8 cellular contexts compared by ENCODE assay signal in the genomic region with DNA sequence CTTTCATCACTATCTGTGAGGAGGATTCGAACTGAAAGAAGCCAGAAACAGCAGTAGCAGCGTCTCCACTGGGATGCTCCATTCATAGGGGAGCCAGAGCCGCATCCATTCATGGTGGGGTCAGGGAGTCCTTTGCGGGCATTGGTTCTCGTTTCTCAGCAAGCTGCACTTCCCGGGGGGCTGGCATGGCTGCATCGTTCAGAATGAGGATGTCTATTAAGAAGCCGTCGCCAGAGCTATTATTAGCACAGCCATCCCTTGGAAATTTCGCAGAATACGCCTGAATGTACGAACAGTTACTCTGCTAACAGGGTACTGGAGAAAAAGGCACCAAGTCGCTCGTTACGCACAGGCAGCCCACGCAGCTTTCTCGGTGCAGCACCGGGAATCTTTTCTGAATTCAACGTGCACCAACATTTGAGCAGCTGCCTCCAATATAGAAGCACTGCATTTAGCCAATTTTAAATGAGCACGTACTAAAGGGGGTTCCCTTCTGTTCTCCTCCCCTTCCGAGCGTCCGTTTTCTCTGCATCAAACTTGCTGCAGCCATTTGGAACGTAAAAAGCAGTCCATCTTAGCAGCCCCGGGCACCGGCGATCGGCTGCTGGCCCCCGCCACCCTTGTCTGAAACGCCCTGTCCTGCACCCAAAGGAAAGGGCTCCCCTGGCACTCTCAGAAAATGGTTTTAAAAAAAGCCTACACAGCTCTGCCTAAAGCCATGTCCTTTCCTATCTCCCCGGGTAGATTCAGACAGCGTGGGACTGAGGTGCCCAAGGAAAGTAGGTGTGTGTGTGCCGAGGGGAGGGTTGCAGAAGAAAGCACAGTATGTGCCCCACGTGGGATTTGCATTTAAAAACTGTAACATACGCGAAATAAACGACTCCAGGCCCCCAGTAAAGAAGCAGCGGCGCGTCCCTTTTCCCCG.
A peak's percentile ranks its signal among the peaks of the same experiment; 100 is the strongest.
DNase-seq lines count a peak whose midpoint lies in the region; ATAC-seq and TF ChIP-seq lines count a peak whose summit lies in the region.

No MANE protein-coding gene starts in this region.

- peaks cover 6% of the 10 kb centered on the region for H3K4me1 Mint-ChIP-seq in T-helper 2 cell treated with Interferon-gamma antibody and Interleukin-4, amounts not matched to agents 5 μg/mL and 100 μg/mL, for 36 hours (ENCODE audit: low read depth)
- H3K4me1 Mint-ChIP-seq in activated T-helper 17 cell treated with anti-CD3 and anti-CD28 coated beads, Interleukin-2, amount 50 U/mL, for 72 hours: peaks cover 7% of the 10 kb centered on the region

- no peak for DNase-seq in T-helper 2 cell treated with Interferon-gamma antibody and Interleukin-4, amounts not matched to agents 5 μg/mL and 100 μg/mL, for 36 hours (ENCODE audit: low spot score)
- DNase-seq in T-helper 2 cell (no peak), left cardiac atrium (peak; percentile 35), prostate gland (ENCODE audit: low spot score) (no peak), ACHN (no peak)

- no peak for TF ChIP-seq CTCF in prostate gland (IDR thresholded peaks at IDR 0.05)

- intact Hi-C loops in left cardiac atrium (cut with DNase I) (no loop called here), prostate gland (cut with DNase I) (loop anchor here (5.0 kb wide), 3 partner anchors 54 to 99 kb away; no protein-coding TSS in a partner anchor)

- ATAC-seq in activated T-helper 17 cell treated with anti-CD3 and anti-CD28 coated beads, Interleukin-2, amount 50 U/mL, for 72 hours (replicated peaks): no peak
- ATAC-seq in left cardiac atrium (peak; percentile 43 to 58), GM19395 (IDR thresholded peaks at IDR 0.05; ENCODE audit: unreplicated experiment) (no peak), GM19452 (IDR thresholded peaks at IDR 0.05; ENCODE audit: unreplicated experiment) (no peak)

- no peaks in the 10 kb centered on the region for H3K9me3 ChIP-seq in prostate gland

- peaks cover 81% of the 10 kb centered on the region for H3K27me3 Mint-ChIP-seq in T-helper 2 cell treated with Interferon-gamma antibody and Interleukin-4, amounts not matched to agents 5 μg/mL and 100 μg/mL, for 36 hours (ENCODE audit: low read depth)
- H3K27me3 Mint-ChIP-seq in activated T-helper 17 cell treated with anti-CD3 and anti-CD28 coated beads, Interleukin-2, amount 50 U/mL, for 72 hours: peaks cover 61% of the 10 kb centered on the region

- H3K36me3 Mint-ChIP-seq in T-helper 2 cell treated with Interferon-gamma antibody and Interleukin-4, amounts not matched to agents 5 μg/mL and 100 μg/mL, for 36 hours (ENCODE audit: low read depth): peaks cover 2% of the 10 kb centered on the region
- no peaks in the 10 kb centered on the region for H3K36me3 Mint-ChIP-seq in activated T-helper 17 cell treated with anti-CD3 and anti-CD28 coated beads, Interleukin-2, amount 50 U/mL, for 72 hours (ENCODE audit: low read depth)

- H3K36me3 ChIP-seq in prostate gland: no peaks in the 10 kb centered on the region

- H3K27ac Mint-ChIP-seq in T-helper 2 cell treated with Interferon-gamma antibody and Interleukin-4, amounts not matched to agents 5 μg/mL and 100 μg/mL, for 36 hours: no peak overlapping the region
- no peak overlapping the region for H3K27ac Mint-ChIP-seq in activated T-helper 17 cell treated with anti-CD3 and anti-CD28 coated beads, Interleukin-2, amount 50 U/mL, for 72 hours

- in situ Hi-C loops in ACHN (cut with HindIII; ENCODE audit: low pct_ligation_motif_present, low pct_unique_long_range_greater_than_20kb, low sequenced_read_pairs): no loop called here

- H3K4me1 ChIP-seq in prostate gland (replicated peaks): no peaks in the 10 kb centered on the region

- WGBS in prostate gland: 25% methylated on average over 41 of the region's 41 CpGs

- peak overlapping the region in 1 of 2 donors; percentile 30 for H3K27ac ChIP-seq in prostate gland

- H3K4me3 ChIP-seq in prostate gland: peak overlapping the region; percentile 40 to 42

- no peaks in the 10 kb centered on the region for H3K9me3 Mint-ChIP-seq in T-helper 2 cell treated with Interferon-gamma antibody and Interleukin-4, amounts not matched to agents 5 μg/mL and 100 μg/mL, for 36 hours
- H3K9me3 Mint-ChIP-seq in activated T-helper 17 cell treated with anti-CD3 and anti-CD28 coated beads, Interleukin-2, amount 50 U/mL, for 72 hours: no peaks in the 10 kb centered on the region

- H3K4me3 Mint-ChIP-seq in T-helper 2 cell treated with Interferon-gamma antibody and Interleukin-4, amounts not matched to agents 5 μg/mL and 100 μg/mL, for 36 hours: peak overlapping the region; percentile 36
- peak overlapping the region; percentile 51 for H3K4me3 Mint-ChIP-seq in activated T-helper 17 cell treated with anti-CD3 and anti-CD28 coated beads, Interleukin-2, amount 50 U/mL, for 72 hours

- TF ChIP-seq POLR2A in prostate gland (IDR thresholded peaks at IDR 0.05): no peak

- no peaks in the 10 kb centered on the region for H3K27me3 ChIP-seq in prostate gland (replicated peaks; ENCODE audit: insufficient read depth)

Comparison
In these comparisons a context has a peak if more than half of its experiments do, and no peak if none do; other contexts are left out.
1. ATAC-seq: peak in left cardiac atrium (2 of 2); none in activated T-helper 17 cell treated with anti-CD3 and anti-CD28 coated beads, Interleukin-2, amount 50 U/mL, for 72 hours (single experiment), GM19395 (single experiment) and GM19452 (single experiment).